ENCODE assay signal across 1 cellular context in genomic region chr5:40710575-40710974, GRCh38. TPM values are rescaled to one million over a fixed set of nuclear protein-coding genes. Genes with fewer than 3 reads are reported as not detected.
"Had no signal": no experiment of that assay in that cellular context is flagged by ENCODE, and none has a peak within 500 bp of the region (broad histone marks: within the 10 kb centered on the region; RNA-seq: fewer than 3 reads in every experiment).

No MANE protein-coding gene starts in this region.

RNA-seq across cellular contexts. Expression of gene PTGER4, which starts 30.9 kb away (rescaled TPM):
- total RNA-seq: G401 had no signal
